26 cellular contexts compared by ENCODE assay signal in genomic region chr5:151574597-151574996, GRCh38. TPM values are rescaled to one million over a fixed set of nuclear protein-coding genes. Genes with fewer than 3 reads are reported as not detected.
DNase-seq lines count a peak whose midpoint lies in the region; ATAC-seq, FAIRE-seq and TF ChIP-seq lines count a peak whose summit lies in the region.
"Had no signal": no experiment of that assay in that cellular context is flagged by ENCODE, and none has a peak within 500 bp of the region (broad histone marks: within the 10 kb centered on the region; RNA-seq: fewer than 3 reads in every experiment).

No MANE protein-coding gene starts in this region.

- H3K4me3 ChIP-seq in keratinocyte (ENCODE audit: control insufficient read depth in 2 of 3, extremely low read depth in 1 of 3, insufficient read depth in 2 of 3, low read depth in 1 of 3, low read length in 3 of 3) (no peak overlapping the region), uterus (no peak overlapping the region)
- H3K4me3 ChIP-seq: GM23338 had no signal

- H3K4me2 ChIP-seq in keratinocyte (ENCODE audit: control insufficient read depth, extremely low read depth, insufficient read depth, low read depth, low read length) = no peak overlapping the region
- H3K4me2 ChIP-seq: GM23338 had no signal

- no peak overlapping the region for H3K4me3 Mint-ChIP-seq in dendritic cell treated with granulocyte-macrophage colony-stimulating factor and Interleukin-4, amounts not matched to agents 40 ng/mL and 50 ng/mL, for 4 days
- H3K4me3 Mint-ChIP-seq: GM23338, H9 had no signal

- H3K27me3 Mint-ChIP-seq in dendritic cell treated with granulocyte-macrophage colony-stimulating factor and Interleukin-4, amounts not matched to agents 40 ng/mL and 50 ng/mL, for 4 days = no peaks in the 10 kb centered on the region

- H3K79me2 ChIP-seq in keratinocyte (ENCODE audit: control insufficient read depth, insufficient read depth, low read length) = peaks cover 66% of the 10 kb centered on the region

- peaks cover 69% of the 10 kb centered on the region for H3K4me1 ChIP-seq in keratinocyte (ENCODE audit: control insufficient read depth, extremely low read depth, insufficient read depth, low read length)
- H3K4me1 ChIP-seq in uterus = no peaks in the 10 kb centered on the region

- no peak overlapping the region for H3K9ac ChIP-seq in keratinocyte (ENCODE audit: control insufficient read depth, extremely low read depth, insufficient read depth, low read length)

- FAIRE-seq in keratinocyte (lab: Jason Lieb, UNC) = peak; percentile 80
- FAIRE-seq: GM18507 had no signal

- no peaks in the 10 kb centered on the region for H3K9me3 ChIP-seq in keratinocyte (ENCODE audit: control insufficient read depth, low read depth, low read length)
- H3K9me3 ChIP-seq in uterus = no peaks in the 10 kb centered on the region

- peak overlapping the region; percentile 25 for H3K27ac Mint-ChIP-seq in dendritic cell treated with granulocyte-macrophage colony-stimulating factor and Interleukin-4, amounts not matched to agents 40 ng/mL and 50 ng/mL, for 4 days
- H3K27ac Mint-ChIP-seq: GM23338, H9 had no signal

- peak overlapping the region; percentile 82 for H3K27ac ChIP-seq in keratinocyte (ENCODE audit: control insufficient read depth, insufficient read depth, low read length)
- no peak overlapping the region for H3K27ac ChIP-seq in uterus
- H3K27ac ChIP-seq: 22Rv1 had no signal

- no peaks in the 10 kb centered on the region for H4K20me1 ChIP-seq in keratinocyte (ENCODE audit: control insufficient read depth, extremely low read depth, insufficient read depth, low read length)

- H3K27me3 ChIP-seq in keratinocyte (ENCODE audit: control insufficient read depth, extremely low read depth, insufficient read depth, low read length) = no peaks in the 10 kb centered on the region
- no peaks in the 10 kb centered on the region for H3K27me3 ChIP-seq in uterus

- intact Hi-C loops in dendritic cell treated with granulocyte-macrophage colony-stimulating factor and Interleukin-4, amounts not matched to agents 40 ng/mL and 50 ng/mL, for 4 days (cut with micrococcal nuclease) = no loop called here
- intact Hi-C loops in uterus (cut with DNase I; ENCODE audit: low total_unique reads) = no loop called here

- H3K36me3 Mint-ChIP-seq in dendritic cell treated with granulocyte-macrophage colony-stimulating factor and Interleukin-4, amounts not matched to agents 40 ng/mL and 50 ng/mL, for 4 days (ENCODE audit: low read depth) = no peaks in the 10 kb centered on the region

- no peak for TF ChIP-seq POLR2A in uterus (IDR thresholded peaks at IDR 0.05)

- TF ChIP-seq CTCF in keratinocyte (optimal IDR thresholded peaks at IDR 0.05 in 1 of 3, IDR thresholded peaks at IDR 0.05 in 1 of 3, conservative IDR thresholded peaks at IDR 0.05 in 1 of 3; ENCODE audit: extremely low read depth in 1 of 3, insufficient read depth in 2 of 3, low read length in 3 of 3) (no peak), uterus (IDR thresholded peaks at IDR 0.05) (no peak)

- H3K9me3 Mint-ChIP-seq in dendritic cell treated with granulocyte-macrophage colony-stimulating factor and Interleukin-4, amounts not matched to agents 40 ng/mL and 50 ng/mL, for 4 days = no peaks in the 10 kb centered on the region
- H3K9me3 Mint-ChIP-seq: GM23338, H9 had no signal

- no peaks in the 10 kb centered on the region for H3K9me1 ChIP-seq in keratinocyte (ENCODE audit: control insufficient read depth, extremely low read depth, insufficient read depth, low read length)

- H3K36me3 ChIP-seq in keratinocyte (ENCODE audit: control insufficient read depth in 2 of 2, extremely low read depth in 1 of 2, insufficient read depth in 2 of 2, low read length in 2 of 2) (peaks cover 11 to 17% of the 10 kb centered on the region in 2 experiments), uterus (no peaks in the 10 kb centered on the region)

- dilution Hi-C loops in keratinocyte (cut with MboI; ENCODE audit: extremely low pct_ligation_motif_present, low sequenced_read_pairs) = no loop called here

- no peak overlapping the region for H2AFZ ChIP-seq in keratinocyte (ENCODE audit: control insufficient read depth, low read length)
- H2AFZ ChIP-seq: GM23338 had no signal

- peak; percentile 12 for DNase-seq in DMS53 (lab: John Stamatoyannopoulos, UW)
- DNase-seq in DMS53 treated with DMSO at 0.1 percent for 48 hours (lab: John Stamatoyannopoulos, UW; ENCODE audit: unreplicated experiment) = no peak
- DNase-seq in keratinocyte (ENCODE audit: low read depth, low spot score) = no peak
- no peak for DNase-seq in uterus
- no peak for DNase-seq in activated T-cell treated with anti-CD3 and anti-CD28 coated beads for 4 hours
- DNase-seq: ACHN, DMS153, H9, MV-4-11, NCI-H1105, NCI-H1436 treated with DMSO at 0.1 percent for 48 hours, NCI-H1930, NCI-H2107, NCI-H446, NCI-H524 treated with DMSO at 0.1 percent for 48 hours, NCI-H774, RPMI8226, SHP77 treated with DMSO at 0.1 percent for 48 hours had no signal

- ATAC-seq in GM19351 (IDR thresholded peaks at IDR 0.05; ENCODE audit: unreplicated experiment) = no peak
- ATAC-seq: GM23338 had no signal

- H3K4me1 Mint-ChIP-seq in dendritic cell treated with granulocyte-macrophage colony-stimulating factor and Interleukin-4, amounts not matched to agents 40 ng/mL and 50 ng/mL, for 4 days (ENCODE audit: low read depth) = peaks cover 27% of the 10 kb centered on the region

RNA-seq across cellular contexts. Expression of gene FAT2, which starts 16.5 kb away (rescaled TPM):
- polyA plus RNA-seq in keratinocyte = 35.0 to 58.0 TPM (median 51.5 TPM) in 3 replicates
- 20.3 TPM for polyA plus RNA-seq in keratinocyte (2011; ENCODE audit: low read depth)
- polyA plus RNA-seq in keratinocyte (2011; cell fraction: cytosol; rRNA removed) = 12.5 and 14.2 TPM in 2 replicates
- polyA plus RNA-seq in keratinocyte (2011; cell fraction: nucleus; rRNA removed) = 217 and 259 TPM in 2 replicates
- polyA plus RNA-seq in keratinocyte (2012; ENCODE audit: low replicate concordance) = 44.0 and 58.0 TPM in 2 replicates
- 219 to 287 TPM (median 236 TPM) in 3 replicates for polyA minus RNA-seq in keratinocyte
- polyA minus RNA-seq in keratinocyte (2011; cell fraction: cytosol; rRNA and poly(A)+ RNA removed) = 63.1 TPM
- polyA minus RNA-seq in keratinocyte (2011; cell fraction: nucleus; rRNA and poly(A)+ RNA removed) = 484 and 633 TPM in 2 replicates
- 1 to 10 TPM in 1 of 4 donors, under 1 TPM in 1, not detected in 2; 0.12 to 9.1 TPM for total RNA-seq in uterus
- total RNA-seq: G401, HT-29 had no signal
- polyA plus RNA-seq: BJ had no signal
